ENCODE assay signal across 15 cellular contexts in genomic region chr14:93082576-93083001, GRCh38. TPM values are rescaled to one million over a fixed set of nuclear protein-coding genes. Genes with fewer than 3 reads are reported as not detected.
DNase-seq lines count a peak whose midpoint lies in the region; ATAC-seq and TF ChIP-seq lines count a peak whose summit lies in the region.
"Had no signal": no experiment of that assay in that cellular context is flagged by ENCODE, and none has a peak within 500 bp of the region (broad histone marks: within the 10 kb centered on the region; RNA-seq: fewer than 3 reads in every experiment).

No MANE protein-coding gene starts in this region.

- peak overlapping the region; percentile 51 for H3K27ac Mint-ChIP-seq in activated CD4-positive, alpha-beta T cell treated with anti-CD3 and anti-CD28 coated beads, Interleukin-2, amount 10 ng/mL, durations not matched to agents 7 days and 5 days
- H3K27ac Mint-ChIP-seq in immature natural killer cell: peak overlapping the region; percentile 87 to 95 (median 92)

- H3K4me1 Mint-ChIP-seq in activated CD4-positive, alpha-beta T cell treated with anti-CD3 and anti-CD28 coated beads, Interleukin-2, amount 10 ng/mL, durations not matched to agents 7 days and 5 days: peaks cover 40% of the 10 kb centered on the region
- peaks cover 85 to 86% of the 10 kb centered on the region in 2 donors for H3K4me1 Mint-ChIP-seq in immature natural killer cell

- intact Hi-C loops in tibial artery (cut with DNase I; ENCODE audit: low total_unique reads): no loop called here

- H3K4me3 Mint-ChIP-seq in activated CD4-positive, alpha-beta T cell treated with anti-CD3 and anti-CD28 coated beads, Interleukin-2, amount 10 ng/mL, durations not matched to agents 7 days and 5 days: no peak overlapping the region
- H3K4me3 Mint-ChIP-seq in immature natural killer cell: peak overlapping the region; percentile 5 to 88 (median 78)

- H3K79me2 ChIP-seq in Karpas-422 (ENCODE audit: low read length): no peaks in the 10 kb centered on the region

- H3K4me1 ChIP-seq in adipocyte (ENCODE audit: control insufficient read depth, insufficient read depth, low read length): peaks cover 38% of the 10 kb centered on the region
- H3K4me1 ChIP-seq in tibial artery: peaks cover 0 to 88% (median 50%) of the 10 kb centered on the region in 4 donors
- H3K4me1 ChIP-seq in Karpas-422 (ENCODE audit: low read length): no peaks in the 10 kb centered on the region
- H3K4me1 ChIP-seq: Caco-2, pancreas had no signal

- H4K20me1 ChIP-seq in Karpas-422 (ENCODE audit: insufficient read depth, low read depth, low read length): peaks cover 64% of the 10 kb centered on the region

- no peak for DNase-seq in activated CD4-positive, alpha-beta T cell treated with anti-CD3 and anti-CD28 coated beads, Interleukin-2, amount 10 ng/mL, durations not matched to agents 7 days and 5 days
- DNase-seq in activated CD4-positive, alpha-beta T cell treated with anti-CD3 and anti-CD28 coated beads, Interleukin-2, amount 50 U/mL, for 4 hours: no peak
- DNase-seq in adipocyte (ENCODE audit: low read depth): no peak
- DNase-seq in immature natural killer cell: no peak
- no peak for DNase-seq in tibial artery
- no peak for DNase-seq in Karpas-422
- no peak for DNase-seq in stimulated activated CD4-positive, alpha-beta T cell treated with anti-CD3 and anti-CD28 coated beads, Interleukin-4, amount 100 ng/mL, for 1 hour
- DNase-seq: Caco-2, GDM1, MM.1S, NCI-H1930, SW 1271 had no signal

- H3K9me3 Mint-ChIP-seq in activated CD4-positive, alpha-beta T cell treated with anti-CD3 and anti-CD28 coated beads, Interleukin-2, amount 10 ng/mL, durations not matched to agents 7 days and 5 days: no peaks in the 10 kb centered on the region
- no peaks in the 10 kb centered on the region for H3K9me3 Mint-ChIP-seq in immature natural killer cell

- H3K4me3 ChIP-seq in adipocyte (ENCODE audit: low read length): no peak overlapping the region
- H3K4me3 ChIP-seq in tibial artery: no peak overlapping the region
- H3K4me3 ChIP-seq in Karpas-422 (ENCODE audit: low read length): no peak overlapping the region
- H3K4me3 ChIP-seq: A549, pancreas had no signal

- H3K4me2 ChIP-seq in Karpas-422 (ENCODE audit: low read depth, low read length, poor library complexity, severe bottlenecking): no peak overlapping the region
- H3K4me2 ChIP-seq: A549 had no signal

- POLR2A ChIA-PET in activated CD4-positive, alpha-beta T cell treated with anti-CD3 and anti-CD28 coated beads, Interleukin-2, amount 10 ng/mL, durations not matched to agents 7 days and 5 days (lab: Charles Lee): no interaction called here

- peaks cover 2% of the 10 kb centered on the region for H3K36me3 Mint-ChIP-seq in activated CD4-positive, alpha-beta T cell treated with anti-CD3 and anti-CD28 coated beads, Interleukin-2, amount 10 ng/mL, durations not matched to agents 7 days and 5 days (ENCODE audit: low read depth)
- no peaks in the 10 kb centered on the region for H3K36me3 Mint-ChIP-seq in immature natural killer cell

- ATAC-seq in HG03159 (IDR thresholded peaks at IDR 0.05; ENCODE audit: unreplicated experiment): no peak
- ATAC-seq: A549 had no signal

- no peak overlapping the region for H2AFZ ChIP-seq in Karpas-422 (ENCODE audit: low read length)

- H3K9me3 ChIP-seq in adipocyte (ENCODE audit: control insufficient read depth, low read length) (no peaks in the 10 kb centered on the region), tibial artery (no peaks in the 10 kb centered on the region), Karpas-422 (ENCODE audit: low read length) (no peaks in the 10 kb centered on the region)
- H3K9me3 ChIP-seq: A549, Caco-2, pancreas had no signal

- H3K27ac ChIP-seq in tibial artery (peak overlapping the region; percentile 64 to 71), Karpas-422 (ENCODE audit: low read length) (no peak overlapping the region)
- H3K27ac ChIP-seq: A549, pancreas had no signal

- CTCF ChIA-PET in activated CD4-positive, alpha-beta T cell treated with anti-CD3 and anti-CD28 coated beads, Interleukin-2, amount 10 ng/mL, durations not matched to agents 7 days and 5 days (lab: Charles Lee): interaction anchor here (1.3 kb wide), 1 partner anchor 30 kb away, joined by 3 read pairs; no protein-coding TSS in a partner anchor

- no peak for TF ChIP-seq CTCF in tibial artery (IDR thresholded peaks at IDR 0.05)

- H3K36me3 ChIP-seq in adipocyte (ENCODE audit: control insufficient read depth, insufficient read depth, low read length, severe bottlenecking) (no peaks in the 10 kb centered on the region), tibial artery (no peaks in the 10 kb centered on the region), Karpas-422 (ENCODE audit: insufficient read depth, low read length) (no peaks in the 10 kb centered on the region)
- H3K36me3 ChIP-seq: pancreas had no signal

- no peaks in the 10 kb centered on the region for H3K9me2 ChIP-seq in Karpas-422 (replicated peaks; ENCODE audit: insufficient read depth, low read length)

- no peaks in the 10 kb centered on the region for H3K27me3 ChIP-seq in adipocyte (replicated peaks; ENCODE audit: control insufficient read depth, insufficient read depth, low read length)
- no peaks in the 10 kb centered on the region for H3K27me3 ChIP-seq in tibial artery
- H3K27me3 ChIP-seq in Karpas-422 (ENCODE audit: low read length): no peaks in the 10 kb centered on the region
- H3K27me3 ChIP-seq: pancreas had no signal

- no peaks in the 10 kb centered on the region for H3K27me3 Mint-ChIP-seq in activated CD4-positive, alpha-beta T cell treated with anti-CD3 and anti-CD28 coated beads, Interleukin-2, amount 10 ng/mL, durations not matched to agents 7 days and 5 days
- H3K27me3 Mint-ChIP-seq in immature natural killer cell (ENCODE audit: low read depth in 3 of 3): peaks cover 0 to 9% (median 0%) of the 10 kb centered on the region in 3 donors

- H3K9ac ChIP-seq in adipocyte (ENCODE audit: low read length): peak overlapping the region; percentile 54
- no peak overlapping the region for H3K9ac ChIP-seq in Karpas-422 (ENCODE audit: low read length)

RNA-seq across cellular contexts. Expression of gene ITPK1, which starts 33.1 kb away (rescaled TPM):
- 10 to 100 TPM; 63.7 to 71.0 TPM for total RNA-seq in activated CD4-positive, alpha-beta T cell treated with anti-CD3 and anti-CD28 coated beads, Interleukin-2, amount 10 ng/mL, durations not matched to agents 7 days and 5 days
- 10 to 100 TPM; 19.5 to 53.0 (median 21.7) TPM for polyA plus RNA-seq in immature natural killer cell
- total RNA-seq in Karpas-422 (2014; rRNA removed; shearing (Covaris generic); ENCODE audit: low replicate concordance): 6.3 and 23.7 TPM in 2 replicates
